In genomic region chr17:43673516-43674323, GRCh38 we compare ENCODE assay signal across 8 cellular contexts. TPM values are rescaled to one million over a fixed set of nuclear protein-coding genes. Genes with fewer than 3 reads are reported as not detected.
DNase-seq lines count a peak whose midpoint lies in the region; ATAC-seq, FAIRE-seq and TF ChIP-seq lines count a peak whose summit lies in the region.

No MANE protein-coding gene starts in this region.

- intact Hi-C loops in pancreas (cut with DNase I) = no loop called here
- intact Hi-C loops in transverse colon (cut with DNase I; ENCODE audit: low total_unique reads) = no loop called here

- TF ChIP-seq EP300 in transverse colon (IDR thresholded peaks at IDR 0.05; ENCODE audit: low read depth) = no peak

- no peak overlapping the region for H3K4me3 ChIP-seq in Jurkat, Clone E6-1 (ENCODE audit: low read length)
- no peak overlapping the region for H3K4me3 ChIP-seq in pancreas
- no peak overlapping the region for H3K4me3 ChIP-seq in transverse colon

- no peaks in the 10 kb centered on the region for H3K36me3 ChIP-seq in pancreas
- H3K36me3 ChIP-seq in transverse colon = no peaks in the 10 kb centered on the region

- no peak for TF ChIP-seq POLR2A in transverse colon (IDR thresholded peaks at IDR 0.05)

- FAIRE-seq in D721Med (lab: Jason Lieb, UNC) (no peak), pancreas (lab: Jason Lieb, UNC) (no peak)

- WGBS in pancreas, 2 donors = 33 to 41% methylated on average over 14 of the region's 14 CpGs
- 53 to 77% methylated on average over 8 to 14 of the region's 14 CpGs for WGBS in transverse colon (ENCODE audit: low coverage in 1 of 2), 2 donors

- ATAC-seq in pancreas = peak; percentile 69 to 85 (median 78)
- ATAC-seq in GM18498 (IDR thresholded peaks at IDR 0.05; ENCODE audit: unreplicated experiment) = no peak

- DNase-seq in D721Med (ENCODE audit: insufficient read length, low spot score) (peak; percentile 54), SHP77 treated with DMSO at 0.1 percent for 48 hours (lab: John Stamatoyannopoulos, UW) (peak; percentile 15), foreskin melanocyte (peak; percentile 42), pancreas (peak in 4 of 6 donors; percentile 41 to 87 (median 76)), transverse colon (peak; percentile 80)
- DNase-seq in Jurkat, Clone E6-1 (ENCODE audit: low read depth, low spot score) = peak; percentile 35
- DNase-seq in activated T-helper 9 cell treated with anti-CD3 and anti-CD28 coated beads, Interleukin-2, amount 50 U/mL, for 16 hours (ENCODE audit: low read depth) = peak; percentile 60

- peaks cover 0 to 9% (median 0%) of the 10 kb centered on the region in 3 donors for H3K4me1 ChIP-seq in pancreas
- peaks cover 10 to 19% (median 16%) of the 10 kb centered on the region in 4 donors for H3K4me1 ChIP-seq in transverse colon

- no peaks in the 10 kb centered on the region for H3K9me3 ChIP-seq in pancreas
- no peaks in the 10 kb centered on the region for H3K9me3 ChIP-seq in transverse colon

- in situ Hi-C loops in transverse colon (cut with MboI; ENCODE audit: low pct_ligation_motif_present in 1 of 4, low pct_unique_long_range_greater_than_20kb in 1 of 4, low sequenced_read_pairs in 3 of 4) = loop anchor here in 3 of 4 donors (5.0 kb wide), 2 partner anchors 91 to 96 kb away; no protein-coding TSS in a partner anchor

- no peaks in the 10 kb centered on the region for H3K27me3 ChIP-seq in pancreas
- no peaks in the 10 kb centered on the region for H3K27me3 ChIP-seq in transverse colon

- H3K27ac ChIP-seq in pancreas (no peak overlapping the region), transverse colon (no peak overlapping the region)

- peak; percentile 98 for TF ChIP-seq CTCF in D721Med (IDR thresholded peaks at IDR 0.05; ENCODE audit: insufficient read depth, missing control alignments)
- peak; percentile 75 to 91 (median 86) for TF ChIP-seq CTCF in pancreas (IDR thresholded peaks at IDR 0.05)
- peak; percentile 91 to 95 (median 93) for TF ChIP-seq CTCF in transverse colon (IDR thresholded peaks at IDR 0.05)

RNA-seq across cellular contexts. Expression of gene MEOX1, which starts 12.0 kb away (rescaled TPM):
- not detected for polyA plus RNA-seq in Jurkat, Clone E6-1 (2012; ENCODE audit: insufficient read depth, insufficient read length)
- total RNA-seq in pancreas = 1 to 10 TPM in 3 of 6 donors, under 1 TPM in 3; 0.28 to 1.6 (median 0.98) TPM
- polyA plus RNA-seq in pancreas = 1 to 10 TPM; 3.3 to 4.3 TPM
- 1 to 10 TPM in 1 of 4 donors, under 1 TPM in 2, not detected in 1; 0.32 to 4.5 (median 0.96) TPM for total RNA-seq in transverse colon

Comparison
In these comparisons a context has a peak if more than half of its experiments do, and no peak if none do; other contexts are left out.
1. DNase-seq: peak in every context shown above with its lines; median percentile 80 in transverse colon; 76 in pancreas; 60 in activated T-helper 9 cell treated with anti-CD3 and anti-CD28 coated beads, Interleukin-2, amount 50 U/mL, for 16 hours; 54 in D721Med; 42 in foreskin melanocyte; 35 in Jurkat, Clone E6-1; 15 in SHP77 treated with DMSO at 0.1 percent for 48 hours.